8 cellular contexts compared by ENCODE assay signal in genomic region chr14:74882103-74882920, GRCh38. TPM values are rescaled to one million over a fixed set of nuclear protein-coding genes. Genes with fewer than 3 reads are reported as not detected.
DNase-seq lines count a peak whose midpoint lies in the region; TF ChIP-seq lines count a peak whose summit lies in the region.

No MANE protein-coding gene starts in this region.

- no peak for TF ChIP-seq CTCF in GM12864 (IDR thresholded peaks at IDR 0.05; ENCODE audit: low read depth, low read length, missing control alignments)
- TF ChIP-seq CTCF in endodermal cell (conservative IDR thresholded peaks at IDR 0.05): no peak

- H3K4me1 ChIP-seq in GM23248 (ENCODE audit: insufficient read depth) (peaks cover 38% of the 10 kb centered on the region), endodermal cell (ENCODE audit: control insufficient read depth, insufficient read depth, low read length) (peaks cover 4% of the 10 kb centered on the region), muscle layer of duodenum (ENCODE audit: control insufficient read depth in 1 of 2, insufficient read depth in 2 of 2, low read length in 2 of 2) (peaks cover 10 to 44% of the 10 kb centered on the region in 2 donors), stomach smooth muscle (ENCODE audit: control insufficient read depth, insufficient read depth, low read length) (peaks cover 28% of the 10 kb centered on the region)

- H3K4me3 Mint-ChIP-seq in activated CD4-positive, alpha-beta memory T cell treated with anti-CD3 and anti-CD28 coated beads for 36 hours: peak overlapping the region; percentile 99
- peak overlapping the region; percentile 95 for H3K4me3 Mint-ChIP-seq in endodermal cell

- CTCF ChIA-PET in activated CD4-positive, alpha-beta memory T cell treated with anti-CD3 and anti-CD28 coated beads for 36 hours (lab: Charles Lee): interaction anchor here (0.6 to 13.7 kb wide), 9 partner anchors 9 to 206 kb away, joined by 3 to 165 read pairs (median 6); partner anchors contain the start of gene YLPM1

- H3K27ac ChIP-seq in GM23248 (peak overlapping the region; percentile 96), endodermal cell (ENCODE audit: low read depth, low read length) (peak overlapping the region; percentile 21), muscle layer of duodenum (ENCODE audit: low read length) (peak overlapping the region; percentile 85), stomach smooth muscle (ENCODE audit: low read length) (peak overlapping the region; percentile 90)

- peak overlapping the region; percentile 97 for H3K27ac Mint-ChIP-seq in activated CD4-positive, alpha-beta memory T cell treated with anti-CD3 and anti-CD28 coated beads for 36 hours
- H3K27ac Mint-ChIP-seq in endodermal cell: peak overlapping the region; percentile 98

- intact Hi-C loops in activated CD4-positive, alpha-beta memory T cell treated with anti-CD3 and anti-CD28 coated beads for 36 hours (cut with micrococcal nuclease): loop anchor here (1.0 to 10.0 kb wide), 3 partner anchors 22 to 122 kb away; partner anchors contain the start of gene EIF2B2

- H3K9me3 Mint-ChIP-seq in activated CD4-positive, alpha-beta memory T cell treated with anti-CD3 and anti-CD28 coated beads for 36 hours: no peaks in the 10 kb centered on the region
- no peaks in the 10 kb centered on the region for H3K9me3 Mint-ChIP-seq in endodermal cell

- peak overlapping the region; percentile 89 for H3K4me3 ChIP-seq in GM12864 (ENCODE audit: low read depth, low read length)
- peak overlapping the region; percentile 93 for H3K4me3 ChIP-seq in GM23248
- H3K4me3 ChIP-seq in endodermal cell (ENCODE audit: low read length): peak overlapping the region; percentile 96
- H3K4me3 ChIP-seq in muscle layer of duodenum (ENCODE audit: low read depth in 1 of 2, low read length in 2 of 2): peak overlapping the region; percentile 62 to 82
- H3K4me3 ChIP-seq in stomach smooth muscle (ENCODE audit: low read length in 2 of 2): peak overlapping the region; percentile 97

- WGBS in GM23248 (ENCODE audit: low coverage in 1 of 2, low lambda C conversion rate in 2 of 2, missing lambda C conversion rate in 2 of 2), 2 experiments: 1 to 4% methylated on average over 29 to 39 of the region's 49 CpGs
- 4 to 10% methylated on average over 20 to 49 of the region's 49 CpGs for WGBS in endodermal cell (ENCODE audit: insufficient coverage in 1 of 2, insufficient read length in 1 of 2), 2 experiments

- no peaks in the 10 kb centered on the region for H3K9me3 ChIP-seq in GM23248 (ENCODE audit: low read depth)
- no peaks in the 10 kb centered on the region for H3K9me3 ChIP-seq in endodermal cell (ENCODE audit: control insufficient read depth, low read length)
- H3K9me3 ChIP-seq in muscle layer of duodenum (ENCODE audit: control insufficient read depth in 1 of 2, low read length in 2 of 2): no peaks in the 10 kb centered on the region
- H3K9me3 ChIP-seq in stomach smooth muscle (ENCODE audit: control insufficient read depth in 2 of 2, low read length in 2 of 2): no peaks in the 10 kb centered on the region

- in situ Hi-C loops in GM23248 (cut with MboI): no loop called here

- peak overlapping the region; percentile 96 for H3K4me2 ChIP-seq in GM23248 (ENCODE audit: unreplicated experiment)

- POLR2A ChIA-PET in activated CD4-positive, alpha-beta memory T cell treated with anti-CD3 and anti-CD28 coated beads for 36 hours (lab: Charles Lee): interaction anchor here (0.7 to 2.2 kb wide), 6 partner anchors 9 to 182 kb away, joined by 4 to 9 read pairs (median 5); partner anchors contain the start of genes ACYP1 and YLPM1

- peaks cover 65% of the 10 kb centered on the region for H3K4me1 Mint-ChIP-seq in activated CD4-positive, alpha-beta memory T cell treated with anti-CD3 and anti-CD28 coated beads for 36 hours (ENCODE audit: low read depth)
- peaks cover 58% of the 10 kb centered on the region for H3K4me1 Mint-ChIP-seq in endodermal cell

- no peaks in the 10 kb centered on the region for H3K27me3 ChIP-seq in GM23248 (replicated peaks; ENCODE audit: insufficient read depth)
- peaks cover 6% of the 10 kb centered on the region for H3K27me3 ChIP-seq in endodermal cell (ENCODE audit: control insufficient read depth, insufficient read depth, low read length, poor library complexity, severe bottlenecking)
- H3K27me3 ChIP-seq in muscle layer of duodenum (ENCODE audit: low read depth, low read length): no peaks in the 10 kb centered on the region
- H3K27me3 ChIP-seq in stomach smooth muscle (ENCODE audit: control insufficient read depth in 1 of 2, insufficient read depth in 2 of 2, low read length in 2 of 2): no peaks in the 10 kb centered on the region

- DNase-seq in GM12864 (ENCODE audit: low read depth): no peak
- peak; percentile 90 for DNase-seq in GM23248
- peak; percentile 30 to 36 for DNase-seq in Kasumi-1 (lab: John Stamatoyannopoulos, UW)
- peak; percentile 67 for DNase-seq in activated CD4-positive, alpha-beta memory T cell treated with anti-CD3 and anti-CD28 coated beads for 36 hours
- no peak for DNase-seq in endodermal cell
- DNase-seq in Ammon's horn (ENCODE audit: low spot score): no peak

- peak overlapping the region; percentile 98 for H2AFZ ChIP-seq in GM23248

- H4K20me1 ChIP-seq in GM23248 (ENCODE audit: insufficient read depth): peaks cover 18% of the 10 kb centered on the region; the same call in 1 of the 2 replicates

- peaks cover 47% of the 10 kb centered on the region for H3F3A ChIP-seq in GM23248 (ENCODE audit: insufficient read depth)

- no peaks in the 10 kb centered on the region for H3K36me3 ChIP-seq in GM23248 (ENCODE audit: low read depth)
- H3K36me3 ChIP-seq in endodermal cell (ENCODE audit: control insufficient read depth, insufficient read depth, low read length): peaks cover 5% of the 10 kb centered on the region
- peaks cover 6 to 9% of the 10 kb centered on the region in 2 donors for H3K36me3 ChIP-seq in muscle layer of duodenum (ENCODE audit: control insufficient read depth in 1 of 2, insufficient read depth in 2 of 2, low read length in 2 of 2)
- H3K36me3 ChIP-seq in stomach smooth muscle (ENCODE audit: control insufficient read depth in 2 of 2, insufficient read depth in 2 of 2, low read length in 2 of 2): peaks cover 0 to 6% of the 10 kb centered on the region in 2 donors

- peaks cover 28% of the 10 kb centered on the region for H3K36me3 Mint-ChIP-seq in activated CD4-positive, alpha-beta memory T cell treated with anti-CD3 and anti-CD28 coated beads for 36 hours
- H3K36me3 Mint-ChIP-seq in endodermal cell (ENCODE audit: low read depth): peaks cover 5% of the 10 kb centered on the region

- H3K79me2 ChIP-seq in GM23248 (ENCODE audit: insufficient read depth): peaks cover 49% of the 10 kb centered on the region

- H3K27me3 Mint-ChIP-seq in activated CD4-positive, alpha-beta memory T cell treated with anti-CD3 and anti-CD28 coated beads for 36 hours: no peaks in the 10 kb centered on the region
- peaks cover 4% of the 10 kb centered on the region for H3K27me3 Mint-ChIP-seq in endodermal cell (ENCODE audit: insufficient read depth)

- H3K9me2 ChIP-seq in GM23248 (ENCODE audit: insufficient read depth): no peaks in the 10 kb centered on the region

- H3K9ac ChIP-seq in GM23248 (peak overlapping the region; percentile 98), endodermal cell (ENCODE audit: extremely low read depth, low read length, poor library complexity, severe bottlenecking) (peak overlapping the region; percentile 65), stomach smooth muscle (ENCODE audit: low read length in 2 of 2) (peak overlapping the region; percentile 90 to 94)

RNA-seq across cellular contexts. Expression of gene DLST, which starts 0.6 kb away (rescaled TPM):
- 60.8 and 88.1 TPM in 2 replicates for total RNA-seq in GM23248 (2014; rRNA removed; shearing (Covaris generic))
- 11.8 and 12.4 TPM in 2 replicates for polyA plus RNA-seq in GM23248 (2016; fragmentation: Nextera tagmentation; extraction: Ambion mirVana)
- 100 to 1,000 TPM; 132 to 137 TPM for total RNA-seq in activated CD4-positive, alpha-beta memory T cell treated with anti-CD3 and anti-CD28 coated beads for 36 hours
- 100 to 1,000 TPM; 119 to 126 TPM for total RNA-seq in endodermal cell
- polyA plus RNA-seq in endodermal cell (2013, experiment 1 of 2): 84.7 TPM
- polyA plus RNA-seq in endodermal cell (2013, experiment 2 of 2): 76.8 TPM

RNA-seq across cellular contexts. Expression of gene PROX2, which starts 6.4 kb away (rescaled TPM):
- total RNA-seq in GM23248 (2014; rRNA removed; shearing (Covaris generic)): not detected in 2 replicates
- polyA plus RNA-seq in GM23248 (2016; fragmentation: Nextera tagmentation; extraction: Ambion mirVana): 0.05 TPM in 1 of 2 replicates, not detected in the other
- total RNA-seq in activated CD4-positive, alpha-beta memory T cell treated with anti-CD3 and anti-CD28 coated beads for 36 hours: under 1 TPM; 0.19 to 0.33 TPM
- not detected for total RNA-seq in endodermal cell
- polyA plus RNA-seq in endodermal cell (2013, experiment 1 of 2): not detected
- not detected for polyA plus RNA-seq in endodermal cell (2013, experiment 2 of 2)

RNA-seq across cellular contexts. Expression of gene RPS6KL1, which starts 40.7 kb away (rescaled TPM):
- total RNA-seq in GM23248 (2014; rRNA removed; shearing (Covaris generic)): 0.38 and 1.4 TPM in 2 replicates
- polyA plus RNA-seq in GM23248 (2016; fragmentation: Nextera tagmentation; extraction: Ambion mirVana): 0.23 TPM in 1 of 2 replicates, not detected in the other
- 1 to 10 TPM; 4.2 to 4.9 TPM for total RNA-seq in activated CD4-positive, alpha-beta memory T cell treated with anti-CD3 and anti-CD28 coated beads for 36 hours
- 10 to 100 TPM in 1 of 2 donors, 1 to 10 TPM in 1; 4.4 to 10.4 TPM for total RNA-seq in endodermal cell
- polyA plus RNA-seq in endodermal cell (2013, experiment 1 of 2): 9.9 TPM
- 8.9 TPM for polyA plus RNA-seq in endodermal cell (2013, experiment 2 of 2)

Comparison
In these comparisons a context has a peak if more than half of its experiments do, and no peak if none do; other contexts are left out.
1. DNase-seq: peak in GM23248 (single experiment), Kasumi-1 (2 of 2) and activated CD4-positive, alpha-beta memory T cell treated with anti-CD3 and anti-CD28 coated beads for 36 hours (single experiment); none in GM12864 (single experiment), endodermal cell (single experiment) and Ammon's horn (single experiment).
2. H3K27ac ChIP-seq: peak in every context shown above with its lines; median percentile 96 in GM23248; 90 in stomach smooth muscle; 85 in muscle layer of duodenum; 21 in endodermal cell.
3. Peak in every context shown above with its lines, with median percentiles within 50 percentile points of each other: H3K4me3 ChIP-seq and H3K9ac ChIP-seq.